In the genomic region with DNA sequence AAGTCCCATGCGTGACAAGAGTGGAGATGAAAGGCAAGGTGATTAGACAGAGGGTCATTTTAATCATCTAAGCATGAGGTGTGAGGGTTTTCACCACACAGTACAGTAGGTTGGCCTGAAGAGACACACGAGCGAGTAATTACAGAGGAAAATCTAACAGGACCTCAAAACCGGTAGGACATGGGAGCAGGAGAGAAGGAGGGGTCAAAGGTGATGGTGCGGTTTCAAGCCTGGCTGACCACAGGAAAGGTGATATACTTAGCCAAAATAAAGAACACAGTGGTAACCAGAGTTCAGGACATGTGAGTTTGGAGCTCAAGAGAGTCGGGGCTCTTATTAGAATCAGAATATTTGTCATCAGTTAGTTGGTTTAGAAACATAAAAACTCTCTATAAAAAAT, we compare ENCODE assay signal across 1 cellular context.
TF ChIP-seq lines count a peak whose summit lies in the region.

No MANE protein-coding gene starts in this region.

TF ChIP-seq in H1, 55 proteins besides CTCF, POLR2A, EP300 and RAD21:
- TF ChIP-seq CBX5 (IDR thresholded peaks at IDR 0.05; ENCODE audit: low read depth, low read length) (no peak), RBBP5 (IDR thresholded peaks at IDR 0.05; ENCODE audit: borderline replicate concordance, low read depth, low read length) (no peak), BACH1 (IDR thresholded peaks at IDR 0.05; ENCODE audit: low read length) (no peak), RNF2 (IDR thresholded peaks at IDR 0.05; ENCODE audit: borderline replicate concordance, low read depth, low read length, missing control alignments, poor library complexity, severe bottlenecking) (no peak), BRCA1 (IDR thresholded peaks at IDR 0.05; ENCODE audit: low read depth, low read length) (no peak), SP2 (IDR thresholded peaks at IDR 0.05; ENCODE audit: low read length) (no peak), JUN (IDR thresholded peaks at IDR 0.05; ENCODE audit: low read depth, low read length) (no peak)
- TF ChIP-seq, protein P1, sequence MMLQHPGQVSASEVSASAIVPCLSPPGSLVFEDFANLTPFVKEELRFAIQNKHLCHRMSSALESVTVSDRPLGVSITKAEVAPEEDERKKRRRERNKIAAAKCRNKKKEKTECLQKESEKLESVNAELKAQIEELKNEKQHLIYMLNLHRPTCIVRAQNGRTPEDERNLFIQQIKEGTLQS (IDR thresholded peaks at IDR 0.05; ENCODE audit: insufficient read depth, low read depth, low read length), result no peak
